20 cellular contexts compared by ENCODE assay signal in the genomic region with DNA sequence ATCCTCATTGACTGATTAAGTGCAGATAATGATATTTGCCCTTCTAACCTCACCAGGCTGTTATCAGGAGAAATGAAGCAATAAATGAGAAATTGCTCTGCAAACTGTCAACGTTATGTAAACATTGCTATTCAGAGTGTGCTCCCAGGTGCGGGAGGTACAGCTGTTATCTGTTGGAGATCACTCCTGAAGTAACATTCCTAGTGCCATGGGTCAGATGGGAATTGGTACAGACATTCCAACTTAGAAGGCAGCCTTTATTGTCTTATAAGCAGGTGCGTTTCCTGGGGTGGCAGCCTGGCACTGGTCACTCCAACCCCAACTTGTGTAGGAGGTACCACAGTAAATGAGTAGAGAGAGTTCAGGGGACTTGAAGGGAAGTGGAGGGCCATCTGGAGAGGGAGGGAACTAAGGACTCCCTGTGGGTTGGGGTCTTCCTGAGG. TPM values are rescaled to one million over a fixed set of nuclear protein-coding genes. Genes with fewer than 3 reads are reported as not detected.
DNase-seq lines count a peak whose midpoint lies in the region; FAIRE-seq and TF ChIP-seq lines count a peak whose summit lies in the region.
"Had no signal": no experiment of that assay in that cellular context is flagged by ENCODE, and none has a peak within 500 bp of the region (broad histone marks: within the 10 kb centered on the region; RNA-seq: fewer than 3 reads in every experiment).

No MANE protein-coding gene starts in this region.

- H3K4me1 Mint-ChIP-seq in T-helper 2 cell treated with Interferon-gamma antibody and Interleukin-4, amounts not matched to agents 5 μg/mL and 100 μg/mL, for 36 hours (ENCODE audit: low read depth): peaks cover 16% of the 10 kb centered on the region
- H3K4me1 Mint-ChIP-seq in progenitor cell of endocrine pancreas (ENCODE audit: low read depth): peaks cover 36% of the 10 kb centered on the region

- H3K14ac ChIP-seq in H1 (ENCODE audit: insufficient read length): no peak overlapping the region

- no peaks in the 10 kb centered on the region for H3K9me3 Mint-ChIP-seq in T-helper 2 cell treated with Interferon-gamma antibody and Interleukin-4, amounts not matched to agents 5 μg/mL and 100 μg/mL, for 36 hours
- no peaks in the 10 kb centered on the region for H3K9me3 Mint-ChIP-seq in progenitor cell of endocrine pancreas (ENCODE audit: low read depth)
- H3K9me3 Mint-ChIP-seq: activated naive CD4-positive, alpha-beta T cell treated with anti-CD3 and anti-CD28 coated beads, Interleukin-2, amount 50 U/mL, for 24 hours had no signal

- H3K4me3 ChIP-seq in LNCaP clone FGC (ENCODE audit: low read depth, low read length) (no peak overlapping the region), H1 (ENCODE audit: extremely low read depth in 1 of 4, insufficient read depth in 2 of 4, low read depth in 3 of 4, low read length in 4 of 4) (no peak overlapping the region), suprapubic skin (no peak overlapping the region), foreskin fibroblast (ENCODE audit: low read depth in 1 of 2, low read length in 2 of 2) (no peak overlapping the region)
- H3K4me3 ChIP-seq: BLaER1 treated with 17β-estradiol and CSF1 and Interleukin-3, amounts not matched to agents 10 nM and 100 nM; GM23248 had no signal

- peak overlapping the region; percentile 38 for H3K27ac Mint-ChIP-seq in T-helper 2 cell treated with Interferon-gamma antibody and Interleukin-4, amounts not matched to agents 5 μg/mL and 100 μg/mL, for 36 hours
- H3K27ac Mint-ChIP-seq in progenitor cell of endocrine pancreas: peak overlapping the region; percentile 53
- H3K27ac Mint-ChIP-seq: activated CD8-positive, alpha-beta memory T cell treated with anti-CD3 and anti-CD28 coated beads, Interleukin-2, amount 10 ng/mL, durations not matched to agents 7 days and 5 days; activated naive CD4-positive, alpha-beta T cell treated with anti-CD3 and anti-CD28 coated beads, Interleukin-2, amount 50 U/mL, for 24 hours had no signal

- FAIRE-seq in H1 (lab: Jason Lieb, UNC): no peak
- FAIRE-seq: D721Med, frontal cortex, islet of Langerhans had no signal

- TF ChIP-seq EP300 in H1 (IDR thresholded peaks at IDR 0.05; ENCODE audit: borderline replicate concordance in 1 of 2, low read depth in 2 of 2, low read length in 2 of 2) (no peak), suprapubic skin (IDR thresholded peaks at IDR 0.05) (no peak)

- no peaks in the 10 kb centered on the region for H3K9me3 ChIP-seq in H1 (ENCODE audit: insufficient read depth in 2 of 2, low read depth in 1 of 2, low read length in 1 of 2)
- H3K9me3 ChIP-seq in suprapubic skin: no peaks in the 10 kb centered on the region
- H3K9me3 ChIP-seq: BLaER1 treated with 17β-estradiol and CSF1 and Interleukin-3, amounts not matched to agents 10 nM and 100 nM had no signal

- H2BK12ac ChIP-seq in H1 (ENCODE audit: low read depth, low read length): peak overlapping the region; percentile 93; the same call in 1 of the 2 replicates

- no peak overlapping the region for H3K9ac ChIP-seq in H1 (replicated peaks in 1 of 4; ENCODE audit: extremely low read depth in 1 of 4, low read depth in 3 of 4, low read length in 3 of 4)
- H3K9ac ChIP-seq: BLaER1 treated with 17β-estradiol and CSF1 and Interleukin-3, amounts not matched to agents 10 nM and 100 nM; GM23248 had no signal

- peak overlapping the region; percentile 42; the same call in 1 of the 2 replicates for H2AK5ac ChIP-seq in H1 (ENCODE audit: low read depth, low read length)

- H2AFZ ChIP-seq in H1 (ENCODE audit: low read length): no peak overlapping the region
- H2AFZ ChIP-seq: GM23248 had no signal

- H3K27me3 Mint-ChIP-seq in T-helper 2 cell treated with Interferon-gamma antibody and Interleukin-4, amounts not matched to agents 5 μg/mL and 100 μg/mL, for 36 hours (ENCODE audit: low read depth): no peaks in the 10 kb centered on the region
- H3K27me3 Mint-ChIP-seq in progenitor cell of endocrine pancreas: peaks cover 8% of the 10 kb centered on the region
- H3K27me3 Mint-ChIP-seq: activated CD4-positive, alpha-beta T cell treated with anti-CD3 and anti-CD28 coated beads for 36 hours; activated CD8-positive, alpha-beta memory T cell treated with anti-CD3 and anti-CD28 coated beads, Interleukin-2, amount 10 ng/mL, durations not matched to agents 7 days and 5 days; activated naive CD4-positive, alpha-beta T cell treated with anti-CD3 and anti-CD28 coated beads, Interleukin-2, amount 50 U/mL, for 24 hours had no signal

- POLR2A ChIA-PET in H1 (lab: Charles Lee; ENCODE audit: partially characterized antibody): no interaction called here

- H3K79me1 ChIP-seq in H1 (ENCODE audit: low read depth, low read length): 0 out of 2 replicates have a peak, but pooled peaks cover under 1% of the 10 kb centered on the region

- 87% methylated on average over 3 of the region's 3 CpGs; no CpG with 5 or more reads in 1 of the 2 experiments for WGBS in H1 (ENCODE audit: extremely low coverage in 1 of 2, insufficient coverage in 1 of 2, insufficient read length in 1 of 2, insufficient replicate concordance in 2 of 2, low coverage in 1 of 2, low lambda C conversion rate in 2 of 2, missing lambda C conversion rate in 1 of 2), 2 experiments
- WGBS in suprapubic skin: 87% methylated on average over 3 of the region's 3 CpGs

- peak overlapping the region; percentile 25 for H3K4ac ChIP-seq in H1 (replicated peaks; ENCODE audit: insufficient read length, low read depth, low read length)

- no peak overlapping the region for H3K4me3 Mint-ChIP-seq in T-helper 2 cell treated with Interferon-gamma antibody and Interleukin-4, amounts not matched to agents 5 μg/mL and 100 μg/mL, for 36 hours
- peak overlapping the region; percentile 52 for H3K4me3 Mint-ChIP-seq in progenitor cell of endocrine pancreas (ENCODE audit: low read depth)
- H3K4me3 Mint-ChIP-seq: activated CD4-positive, alpha-beta T cell treated with anti-CD3 and anti-CD28 coated beads for 36 hours; activated CD8-positive, alpha-beta memory T cell treated with anti-CD3 and anti-CD28 coated beads, Interleukin-2, amount 10 ng/mL, durations not matched to agents 7 days and 5 days; activated naive CD4-positive, alpha-beta T cell treated with anti-CD3 and anti-CD28 coated beads, Interleukin-2, amount 50 U/mL, for 24 hours had no signal

- TF ChIP-seq CTCF in LNCaP clone FGC (IDR thresholded peaks at IDR 0.05; ENCODE audit: control insufficient read depth, extremely low read depth, insufficient read depth): no peak
- TF ChIP-seq CTCF in H1 (IDR thresholded peaks at IDR 0.05; ENCODE audit: control extremely low read depth in 1 of 3, insufficient read depth in 1 of 3, low read depth in 1 of 3, low read length in 3 of 3): no peak
- no peak for TF ChIP-seq CTCF in progenitor cell of endocrine pancreas (IDR thresholded peaks at IDR 0.05; ENCODE audit: unreplicated experiment)
- no peak for TF ChIP-seq CTCF in suprapubic skin (IDR thresholded peaks at IDR 0.05)
- TF ChIP-seq CTCF in foreskin fibroblast (IDR thresholded peaks at IDR 0.05; ENCODE audit: low read depth, low read length): no peak

- H3K4me1 ChIP-seq in H1 (replicated peaks in 1 of 4; ENCODE audit: control insufficient read depth in 3 of 4, insufficient read depth in 4 of 4, low read length in 3 of 4): peaks cover 13 to 25% (median 14%) of the 10 kb centered on the region in 4 experiments
- peaks cover 26% of the 10 kb centered on the region for H3K4me1 ChIP-seq in suprapubic skin

- 0 out of 2 replicates have a peak overlapping the region, but pooled peaks have one; percentile 5 for H2BK15ac ChIP-seq in H1 (ENCODE audit: low read length)

- H4K5ac ChIP-seq in H1 (ENCODE audit: insufficient read length, low read depth, low read length): no peak overlapping the region

- TF ChIP-seq POLR2A in H1 (IDR thresholded peaks at IDR 0.05; ENCODE audit: control extremely low read depth in 1 of 2, low read depth in 2 of 2, low read length in 2 of 2) (no peak), suprapubic skin (IDR thresholded peaks at IDR 0.05) (no peak)

- no peak overlapping the region for H3K18ac ChIP-seq in H1 (ENCODE audit: extremely low read depth, low read length)

- H3K36me3 ChIP-seq in H1 (ENCODE audit: control insufficient read depth in 2 of 4, insufficient read depth in 4 of 4, low read length in 3 of 4): no peaks in the 10 kb centered on the region
- no peaks in the 10 kb centered on the region for H3K36me3 ChIP-seq in suprapubic skin

- H4K20me1 ChIP-seq in H1 (replicated peaks in 1 of 2; ENCODE audit: control insufficient read depth in 1 of 2, insufficient read depth in 2 of 2, low read length in 2 of 2): peaks cover 0 to 9% of the 10 kb centered on the region in 2 experiments

- peaks cover 9% of the 10 kb centered on the region for H3K23me2 ChIP-seq in H1 (ENCODE audit: low read depth, low read length)

- peaks cover 9 to 13% of the 10 kb centered on the region in 2 experiments for H3K79me2 ChIP-seq in H1 (ENCODE audit: control insufficient read depth in 1 of 2, insufficient read depth in 2 of 2, low read length in 2 of 2)

- no peak overlapping the region for H3K23ac ChIP-seq in H1 (ENCODE audit: insufficient read length)

- H2BK5ac ChIP-seq in H1 (ENCODE audit: low read depth, low read length): peak overlapping the region; percentile 60; the same call in 1 of the 2 replicates

- H4K8ac ChIP-seq in H1 (ENCODE audit: extremely low read depth, insufficient read depth, low read length): no peak overlapping the region; the same call in 1 of the 2 replicates

- peaks cover 11% of the 10 kb centered on the region for H3K36me3 Mint-ChIP-seq in T-helper 2 cell treated with Interferon-gamma antibody and Interleukin-4, amounts not matched to agents 5 μg/mL and 100 μg/mL, for 36 hours (ENCODE audit: low read depth)
- no peaks in the 10 kb centered on the region for H3K36me3 Mint-ChIP-seq in progenitor cell of endocrine pancreas (ENCODE audit: insufficient read depth)
- H3K36me3 Mint-ChIP-seq: activated naive CD4-positive, alpha-beta T cell treated with anti-CD3 and anti-CD28 coated beads, Interleukin-2, amount 50 U/mL, for 24 hours had no signal

- H4K91ac ChIP-seq in H1 (replicated peaks; ENCODE audit: insufficient read length, low read length): no peak overlapping the region

- H3K27ac ChIP-seq in H1 (ENCODE audit: low read depth, low read length) (no peak overlapping the region), suprapubic skin (no peak overlapping the region)
- H3K27ac ChIP-seq: BLaER1 treated with 17β-estradiol and CSF1 and Interleukin-3, amounts not matched to agents 10 nM and 100 nM; GM23248 had no signal

- DNase-seq in T-helper 2 cell treated with Interferon-gamma antibody and Interleukin-4, amounts not matched to agents 5 μg/mL and 100 μg/mL, for 36 hours (ENCODE audit: low spot score): no peak
- DNase-seq in T-helper 2 cell: no peak
- DNase-seq in LNCaP clone FGC (ENCODE audit: low read depth): peak; percentile 88
- DNase-seq in H1 (ENCODE audit: low read depth in 1 of 2, low spot score in 2 of 2): no peak
- no peak for DNase-seq in progenitor cell of endocrine pancreas (ENCODE audit: low spot score, unreplicated experiment)
- no peak for DNase-seq in suprapubic skin (ENCODE audit: low spot score in 2 of 2)
- DNase-seq in foreskin fibroblast: no peak
- no peak for DNase-seq in HK-2 (ENCODE audit: unreplicated experiment)
- DNase-seq: activated CD8-positive, alpha-beta memory T cell treated with anti-CD3 and anti-CD28 coated beads, Interleukin-2, amount 10 ng/mL, durations not matched to agents 7 days and 5 days; GM23248; hypothalamus; NCI-H1092; NCI-H524 treated with DMSO at 0.1 percent for 48 hours; stimulated activated CD4-positive, alpha-beta T cell treated with anti-CD3 and anti-CD28 coated beads, Interleukin-4, amount 100 ng/mL, for 4 hours had no signal

- H3K4me2 ChIP-seq in H1 (ENCODE audit: insufficient read depth in 1 of 2, low read depth in 2 of 2, low read length in 2 of 2): no peak overlapping the region
- H3K4me2 ChIP-seq: BLaER1 treated with 17β-estradiol and CSF1 and Interleukin-3, amounts not matched to agents 10 nM and 100 nM had no signal

- H2BK20ac ChIP-seq in H1 (ENCODE audit: low read length): peak overlapping the region; percentile 92; the same call in 1 of the 2 replicates

- no peak overlapping the region for H3K56ac ChIP-seq in H1 (replicated peaks; ENCODE audit: insufficient read length, low read depth, low read length)

- no peaks in the 10 kb centered on the region for H3K27me3 ChIP-seq in H1 (replicated peaks in 1 of 4; ENCODE audit: control insufficient read depth in 3 of 4, extremely low read depth in 1 of 4, insufficient read depth in 3 of 4, low read length in 3 of 4)
- no peaks in the 10 kb centered on the region for H3K27me3 ChIP-seq in suprapubic skin
- H3K27me3 ChIP-seq: BLaER1 treated with 17β-estradiol and CSF1 and Interleukin-3, amounts not matched to agents 10 nM and 100 nM had no signal

- no peak for TF ChIP-seq RAD21 in H1 (IDR thresholded peaks at IDR 0.05 in 1 of 2, conservative IDR thresholded peaks at IDR 0.05 in 1 of 2; ENCODE audit: low read depth in 2 of 2, low read length in 2 of 2)

- no peak overlapping the region for H2BK120ac ChIP-seq in H1 (replicated peaks; ENCODE audit: low read depth, low read length)

- CTCF ChIA-PET in H1 (lab: Charles Lee; ENCODE audit: partially characterized antibody): interaction anchor here (1.0 to 2.5 kb wide), 6 partner anchors 9 to 68 kb away, joined by 3 to 5 read pairs (median 4); no protein-coding TSS in a partner anchor

RNA-seq across cellular contexts. Expression of a gene that starts 36.8 kb away (rescaled TPM):
- 237 and 247 TPM in 2 replicates for total RNA-seq in H1 (2021; fragmentation: NEBNext Ultra II Directional; extraction: Animal tissue kit (Norgen Biotek cat#: 25700))
- 55.8 and 91.2 TPM in 2 replicates for polyA plus RNA-seq in H1 (2011; rRNA removed)
- polyA plus RNA-seq in H1 (2011; cell fraction: cytosol; rRNA removed): 99.9 TPM
- 110 TPM for polyA plus RNA-seq in H1 (2011; cell fraction: nucleus; rRNA removed)
- polyA plus RNA-seq in H1 (2012, experiment 1 of 2): 178 to 213 TPM (median 203 TPM) in 4 replicates
- polyA plus RNA-seq in H1 (2012, experiment 2 of 2): 65.2 TPM
- 115 TPM for polyA plus RNA-seq in H1 (2013, experiment 1 of 2)
- 110 TPM for polyA plus RNA-seq in H1 (2013, experiment 2 of 2)
- 135 and 144 TPM in 2 replicates for polyA minus RNA-seq in H1 (2011; rRNA and poly(A)+ RNA removed)
- polyA minus RNA-seq in H1 (2011; cell fraction: cytosol; rRNA and poly(A)+ RNA removed): 76.1 TPM
- 44.9 TPM for polyA minus RNA-seq in H1 (2011; cell fraction: nucleus; rRNA and poly(A)+ RNA removed)
- 32.5 and 35.6 TPM in 2 replicates for total RNA-seq in progenitor cell of endocrine pancreas
- total RNA-seq in suprapubic skin: 100 to 1,000 TPM; 119 to 142 (median 141) TPM
